8 cellular contexts compared by ENCODE assay signal in the genomic region with DNA sequence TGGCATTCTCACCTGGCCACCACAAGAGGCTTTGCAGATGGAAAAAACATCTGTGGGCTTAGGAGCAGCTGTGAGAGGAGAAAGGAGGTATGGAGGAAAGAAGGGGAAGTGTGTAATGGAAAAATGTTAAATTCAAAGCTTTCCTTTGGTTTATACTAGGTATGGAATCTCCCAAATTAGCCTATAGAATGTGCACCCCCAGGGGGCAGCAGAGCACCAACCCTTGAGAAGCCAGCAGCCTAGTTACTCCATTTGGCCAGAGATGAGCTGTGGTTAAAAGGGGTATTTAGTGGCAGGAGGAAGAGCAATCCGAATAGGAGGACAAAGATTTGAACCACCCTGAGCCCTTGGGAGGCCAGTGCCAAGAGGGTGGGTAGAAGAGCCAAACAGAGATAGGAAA.
DNase-seq lines count a peak whose midpoint lies in the region; ATAC-seq and TF ChIP-seq lines count a peak whose summit lies in the region.

No MANE protein-coding gene starts in this region.

- CTCF ChIA-PET in activated CD8-positive, alpha-beta T cell treated with anti-CD3 and anti-CD28 coated beads for 36 hours (lab: Charles Lee) = interaction anchor here (0.7 to 2.2 kb wide), 13 partner anchors 9 to 72 kb away, joined by 3 to 12 read pairs (median 3); no protein-coding TSS in a partner anchor

- H3K4me1 ChIP-seq in left ventricle myocardium inferior = no peaks in the 10 kb centered on the region

- POLR2A ChIA-PET in activated CD8-positive, alpha-beta T cell treated with anti-CD3 and anti-CD28 coated beads for 36 hours (lab: Charles Lee) = no interaction called here

- H3K9me3 Mint-ChIP-seq in activated CD8-positive, alpha-beta T cell treated with anti-CD3 and anti-CD28 coated beads for 36 hours = peaks cover 6% of the 10 kb centered on the region

- no peak for ATAC-seq in activated CD8-positive, alpha-beta T cell treated with anti-CD3 and anti-CD28 coated beads for 36 hours
- no peak for ATAC-seq in GM18519 (IDR thresholded peaks at IDR 0.05; ENCODE audit: low FRiP score, unreplicated experiment)

- H3K27ac ChIP-seq in left ventricle myocardium inferior (replicated peaks) = no peak overlapping the region

- no peak overlapping the region for H3K4me3 Mint-ChIP-seq in activated CD8-positive, alpha-beta T cell treated with anti-CD3 and anti-CD28 coated beads for 36 hours

- peaks cover 6% of the 10 kb centered on the region for H3K27me3 Mint-ChIP-seq in activated CD8-positive, alpha-beta T cell treated with anti-CD3 and anti-CD28 coated beads for 36 hours

- H3K27me3 ChIP-seq in left ventricle myocardium inferior (ENCODE audit: low read depth) = no peaks in the 10 kb centered on the region

- TF ChIP-seq CTCF in activated CD8-positive, alpha-beta T cell treated with anti-CD3 and anti-CD28 coated beads for 36 hours (IDR thresholded peaks at IDR 0.05) = no peak
- TF ChIP-seq CTCF in left ventricle myocardium inferior (IDR thresholded peaks at IDR 0.05; ENCODE audit: borderline replicate concordance) = peak; percentile 47

- no peak overlapping the region for H3K4me3 ChIP-seq in left ventricle myocardium inferior

- peak; percentile 38 for DNase-seq in A172 (ENCODE audit: low spot score)
- peak; percentile 74 for DNase-seq in GM03348 (ENCODE audit: low spot score)
- DNase-seq in NCI-H146 treated with DMSO at 0.1 percent for 48 hours (lab: John Stamatoyannopoulos, UW; ENCODE audit: unreplicated experiment) = peak; percentile 35
- peak; percentile 67 for DNase-seq in activated CD8-positive, alpha-beta T cell treated with anti-CD3 and anti-CD28 coated beads for 36 hours
- DNase-seq in left ventricle myocardium inferior = no peak
- peak; percentile 6 for DNase-seq in stimulated activated CD4-positive, alpha-beta T cell treated with anti-CD3 and anti-CD28 coated beads, Interleukin-4, amount 100 ng/mL, for 24 hours
- DNase-seq in DMS153 (lab: John Stamatoyannopoulos, UW) = no peak

- peaks cover 33% of the 10 kb centered on the region for H3K9me3 ChIP-seq in left ventricle myocardium inferior (replicated peaks)

- H3K36me3 ChIP-seq in left ventricle myocardium inferior = no peaks in the 10 kb centered on the region

- no peak overlapping the region for H3K27ac Mint-ChIP-seq in activated CD8-positive, alpha-beta T cell treated with anti-CD3 and anti-CD28 coated beads for 36 hours

- H3K4me1 Mint-ChIP-seq in activated CD8-positive, alpha-beta T cell treated with anti-CD3 and anti-CD28 coated beads for 36 hours (ENCODE audit: low read depth) = no peaks in the 10 kb centered on the region

- intact Hi-C loops in activated CD8-positive, alpha-beta T cell treated with anti-CD3 and anti-CD28 coated beads for 36 hours (cut with micrococcal nuclease) = no loop called here
- intact Hi-C loops in left ventricle myocardium inferior (cut with micrococcal nuclease) = no loop called here

- H3K36me3 Mint-ChIP-seq in activated CD8-positive, alpha-beta T cell treated with anti-CD3 and anti-CD28 coated beads for 36 hours (ENCODE audit: low read depth) = no peaks in the 10 kb centered on the region

Comparison
In these comparisons a context has a peak if more than half of its experiments do, and no peak if none do; other contexts are left out.
1. DNase-seq: peak in A172 (single experiment), GM03348 (single experiment), NCI-H146 treated with DMSO at 0.1 percent for 48 hours (single experiment), activated CD8-positive, alpha-beta T cell treated with anti-CD3 and anti-CD28 coated beads for 36 hours (single experiment) and stimulated activated CD4-positive, alpha-beta T cell treated with anti-CD3 and anti-CD28 coated beads, Interleukin-4, amount 100 ng/mL, for 24 hours (single experiment); none in left ventricle myocardium inferior (single experiment) and DMS153 (single experiment).